ENCODE assay signal across 25 cellular contexts in genomic region chr5:118711727-118712126, GRCh38.
"Had no signal": no experiment of that assay in that cellular context is flagged by ENCODE, and none has a peak within 500 bp of the region (broad histone marks: within the 10 kb centered on the region; RNA-seq: fewer than 3 reads in every experiment).

No MANE protein-coding gene starts in this region.

- H3K4me3 ChIP-seq: colonic mucosa, esophagus squamous epithelium, gastrocnemius medialis, heart left ventricle, hepatocyte, left lung, lower lobe of right lung, mucosa of descending colon had no signal

- DNase-seq: colonic mucosa; cortex of kidney; effector CD8-positive, alpha-beta T cell; effector memory CD8-positive, alpha-beta T cell; endodermal cell; erythroblast; esophagus squamous epithelium; foreskin fibroblast; foreskin melanocyte; gastrocnemius medialis; hypothalamus; immature natural killer cell; islet precursor cell; kidney; kidney glomerular epithelial cell; left ventricle myocardium superior; lower lobe of right lung; mesenchymal stem cell; mucosa of descending colon; naive B cell had no signal

- H3K4me1 ChIP-seq: colonic mucosa, esophagus squamous epithelium, gastrocnemius medialis, heart left ventricle, left lung, lower lobe of right lung had no signal

- H3K27me3 ChIP-seq: colonic mucosa, esophagus squamous epithelium, gastrocnemius medialis, heart left ventricle, hepatocyte, left lung had no signal

- H3K36me3 ChIP-seq: colonic mucosa, esophagus squamous epithelium, gastrocnemius medialis, heart left ventricle, left lung, lower lobe of right lung had no signal

- H3K27ac ChIP-seq: colonic mucosa, epithelial cell of prostate, esophagus squamous epithelium, gastrocnemius medialis, heart left ventricle, hepatocyte, left lung, lower lobe of right lung had no signal

- H3K9me3 ChIP-seq: colonic mucosa, gastrocnemius medialis had no signal

- H3K4me2 ChIP-seq: hepatocyte had no signal

- ATAC-seq: effector memory CD8-positive, alpha-beta T cell; esophagus mucosa; gastrocnemius medialis; heart left ventricle; left lung; left ventricle myocardium superior; lower lobe of right lung; mucosa of descending colon had no signal

- H2AFZ ChIP-seq: hepatocyte had no signal
